Comparison of ENCODE assay signal across 18 cellular contexts in the genomic region with DNA sequence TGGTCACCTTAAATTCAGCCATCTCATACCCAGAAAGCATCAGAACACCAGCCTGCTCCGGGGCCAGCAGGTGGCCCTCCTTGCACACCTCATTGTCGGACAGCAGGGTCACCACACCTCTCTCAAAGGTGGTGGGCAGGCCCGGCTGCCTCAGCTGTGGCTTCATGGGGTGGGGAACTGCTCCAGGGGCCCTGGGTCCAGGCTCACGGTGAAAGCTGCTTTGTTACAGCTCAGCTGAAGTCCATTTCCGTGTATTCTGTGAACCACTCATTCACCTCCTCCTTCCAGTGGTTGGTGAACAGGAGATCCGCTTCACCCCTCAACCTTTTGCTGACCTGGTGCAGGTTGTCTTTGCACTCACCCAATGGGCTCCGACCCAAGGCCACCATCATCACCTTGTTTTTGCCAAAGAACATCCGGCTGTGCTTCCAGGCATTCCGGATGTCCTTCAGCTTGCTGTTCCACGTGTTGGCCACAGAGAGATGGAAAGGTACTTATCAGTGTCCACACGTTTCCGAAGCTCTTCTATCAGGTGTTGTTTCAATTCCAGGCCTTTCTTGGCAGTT.
A peak's percentile ranks its signal among the peaks of the same experiment; 100 is the strongest.
DNase-seq lines count a peak whose midpoint lies in the region; ATAC-seq, FAIRE-seq and TF ChIP-seq lines count a peak whose summit lies in the region.
"Had no signal": no experiment of that assay in that cellular context is flagged by ENCODE, and none has a peak within 500 bp of the region (broad histone marks: within the 10 kb centered on the region; RNA-seq: fewer than 3 reads in every experiment).

No MANE protein-coding gene starts in this region.

- CTCF ChIA-PET in K562 (lab: Yijun Ruan, JAX; ENCODE audit: low intra/inter-chr PET ratio): no interaction called here

- 0 out of 2 replicates have a peak overlapping the region, but pooled peaks have one; percentile 54 for H2AFZ ChIP-seq in K562 (ENCODE audit: low read depth, low read length)

- TF ChIP-seq CTCF in K562 (IDR thresholded peaks at IDR 0.05 in 2 of 3, conservative IDR thresholded peaks at IDR 0.05 in 1 of 3; ENCODE audit: insufficient read depth in 2 of 3, low read depth in 1 of 3, low read length in 3 of 3): peak; percentile 40 to 46 (median 45); a peak in 4 of 6 replicates
- TF ChIP-seq CTCF in vagina (IDR thresholded peaks at IDR 0.05): no peak
- no peak for TF ChIP-seq CTCF in spleen (IDR thresholded peaks at IDR 0.05 in 8 of 11, conservative IDR thresholded peaks at IDR 0.05 in 3 of 11)

- in situ Hi-C loops in K562 (cut with MboI): no loop called here

- H3K27ac ChIP-seq in K562 (ENCODE audit: extremely low read depth, low read depth, low read length): no peak overlapping the region
- no peak overlapping the region for H3K27ac ChIP-seq in vagina
- H3K27ac ChIP-seq in spleen: no peak overlapping the region

- POLR2A ChIA-PET in K562 (lab: Yijun Ruan, JAX): no interaction called here

- H3K4me2 ChIP-seq in K562 (ENCODE audit: insufficient read depth, low read length): no peak overlapping the region; the same call in 1 of the 2 replicates

- H3K9ac ChIP-seq in K562 (ENCODE audit: insufficient read depth in 1 of 2, low read depth in 2 of 2, low read length in 2 of 2): no peak overlapping the region

- H3K4me3 ChIP-seq in K562 (no peak overlapping the region), vagina (no peak overlapping the region), spleen (no peak overlapping the region)
- H3K4me3 ChIP-seq: lung had no signal

- BruUV-seq in K562 (replicated peaks; lab: Mats Ljungman, UMichigan): no TSS peak

- peak in 1 of 2 experiments; percentile 31; a peak in 2 of 4 replicates for TF ChIP-seq RAD21 in K562 (CRISPR knock-in tag; conservative IDR thresholded peaks at IDR 0.05 in 1 of 2, IDR thresholded peaks at IDR 0.05 in 1 of 2)

- H3K36me3 ChIP-seq in K562 (ENCODE audit: control insufficient read depth, insufficient read depth, low read length): no peaks in the 10 kb centered on the region
- no peaks in the 10 kb centered on the region for H3K36me3 ChIP-seq in vagina
- H3K36me3 ChIP-seq in spleen: no peaks in the 10 kb centered on the region

- H3K9me1 ChIP-seq in K562 (ENCODE audit: control insufficient read depth, insufficient read depth, low read length): no peaks in the 10 kb centered on the region

- ATAC-seq in K562: peak; percentile 88
- ATAC-seq: naive thymus-derived CD4-positive, alpha-beta T cell had no signal

- no peaks in the 10 kb centered on the region for H4K20me1 ChIP-seq in K562 (replicated peaks; ENCODE audit: control insufficient read depth, insufficient read depth, low read length)

- TF ChIP-seq POLR2A in K562 (conservative IDR thresholded peaks at IDR 0.05) (no peak), vagina (IDR thresholded peaks at IDR 0.05) (no peak), spleen (IDR thresholded peaks at IDR 0.05) (no peak)

- peak; percentile 14 for DNase-seq in NCI-H82 (lab: John Stamatoyannopoulos, UW)
- no peak for DNase-seq in NCI-H82 treated with DMSO at 0.1 percent for 48 hours (lab: John Stamatoyannopoulos, UW; ENCODE audit: unreplicated experiment)
- peak; percentile 38 for DNase-seq in NCI-H146 treated with DMSO at 0.1 percent for 48 hours (lab: John Stamatoyannopoulos, UW; ENCODE audit: unreplicated experiment)
- DNase-seq in K562 (ENCODE audit: extremely low read depth in 1 of 4, low spot score in 3 of 4): peak; percentile 11 to 31 (median 14)
- no peak for DNase-seq in NCI-H2107 treated with DMSO at 0.1 percent for 48 hours (lab: John Stamatoyannopoulos, UW; ENCODE audit: unreplicated experiment)
- DNase-seq in superior temporal gyrus (ENCODE audit: extremely low spot score): no peak
- DNase-seq in vagina (ENCODE audit: extremely low spot score in 2 of 2): no peak
- no peak for DNase-seq in spleen
- DNase-seq: 8988T; activated naive CD4-positive, alpha-beta T cell treated with anti-CD3 and anti-CD28 coated beads for 36 hours; C1 segment of cervical spinal cord; DMS79 treated with DMSO at 0.1 percent for 48 hours; naive thymus-derived CD4-positive, alpha-beta T cell; NCI-H1417 treated with DMSO at 0.1 percent for 48 hours; NCI-H524 had no signal

- no peaks in the 10 kb centered on the region for H3K79me2 ChIP-seq in K562 (ENCODE audit: control insufficient read depth, insufficient read depth, low read length)

- H3K4me1 ChIP-seq in K562 (replicated peaks in 1 of 2; ENCODE audit: control insufficient read depth in 2 of 2, insufficient read depth in 2 of 2, low read length in 2 of 2) (peaks cover 0 to 15% of the 10 kb centered on the region in 2 experiments; a peak in 1 of 5 replicates), vagina (peaks cover 12% of the 10 kb centered on the region), spleen (peaks cover 0 to 34% (median 22%) of the 10 kb centered on the region in 6 donors)

- peaks cover 11% of the 10 kb centered on the region for H3K9me3 ChIP-seq in K562 (replicated peaks; ENCODE audit: control insufficient read depth, insufficient read depth, low read depth, low read length)
- no peaks in the 10 kb centered on the region for H3K9me3 ChIP-seq in vagina
- H3K9me3 ChIP-seq in spleen: peaks cover 0 to 27% (median 21%) of the 10 kb centered on the region in 8 donors

- peak; percentile 42 for FAIRE-seq in K562 (lab: Jason Lieb, UNC)
- FAIRE-seq: astrocyte, colon had no signal

- H3K27me3 ChIP-seq in K562 (ENCODE audit: control insufficient read depth in 2 of 2, insufficient read depth in 2 of 2, low read length in 2 of 2) (no peaks in the 10 kb centered on the region), vagina (no peaks in the 10 kb centered on the region), spleen (replicated peaks in 1 of 7) (peaks cover 0 to 18% (median 0%) of the 10 kb centered on the region in 7 donors)

- WGBS in K562 (ENCODE audit: insufficient coverage, low coverage, missing lambda C conversion rate): 12% methylated on average over 12 of the region's 12 CpGs
- WGBS in spleen, 5 donors: 81 to 94% (median 87%) methylated on average over 10 to 12 of the region's 12 CpGs

- intact Hi-C loops in K562 (cut with micrococcal nuclease) (no loop called here), vagina (cut with DNase I) (no loop called here), spleen (cut with DNase I; ENCODE audit: low total_unique reads) (no loop called here)

- TF ChIP-seq EP300 in K562 (IDR thresholded peaks at IDR 0.05; ENCODE audit: low read length): no peak

TF ChIP-seq in K562, 482 proteins besides CTCF, POLR2A, EP300 and RAD21:
- TF ChIP-seq HNRNPL (IDR thresholded peaks at IDR 0.05; ENCODE audit: low read depth, low read length) (no peak), CBX2 (IDR thresholded peaks at IDR 0.05; ENCODE audit: insufficient read depth, low read length, poor library complexity, severe bottlenecking) (no peak), ZKSCAN8 (CRISPR knock-in tag; IDR thresholded peaks at IDR 0.05) (no peak), RCOR1 (IDR thresholded peaks at IDR 0.05; ENCODE audit: borderline replicate concordance in 1 of 2, low read depth in 2 of 2, low read length in 2 of 2) (no peak), BRD9 (IDR thresholded peaks at IDR 0.05; ENCODE audit: low read depth, partially characterized antibody) (no peak), HDAC1 (IDR thresholded peaks at IDR 0.05) (no peak), SMARCE1 (IDR thresholded peaks at IDR 0.05) (no peak), TCF7 (IDR thresholded peaks at IDR 0.05; ENCODE audit: borderline replicate concordance) (no peak), NCOA2 (IDR thresholded peaks at IDR 0.05; ENCODE audit: partially characterized antibody in 2 of 2) (no peak), PTRF (tag; IDR thresholded peaks at IDR 0.05) (no peak), PHF20 (IDR thresholded peaks at IDR 0.05; ENCODE audit: partially characterized antibody) (no peak)

Comparison
In these comparisons a context has a peak if more than half of its experiments do, and no peak if none do; other contexts are left out.
1. DNase-seq: peak in NCI-H82 (single experiment), NCI-H146 treated with DMSO at 0.1 percent for 48 hours (single experiment) and K562 (4 of 4); none in NCI-H82 treated with DMSO at 0.1 percent for 48 hours (single experiment), NCI-H2107 treated with DMSO at 0.1 percent for 48 hours (single experiment), superior temporal gyrus (single experiment), vagina (0 of 2) and spleen (single experiment).
2. CTCF ChIP-seq: peak in K562 (3 of 3); none in vagina (0 of 3) and spleen (0 of 11).